ENCODE assay signal across 12 cellular contexts in genomic region chr20:11216451-11217314, GRCh38.
DNase-seq lines count a peak whose midpoint lies in the region; ATAC-seq and TF ChIP-seq lines count a peak whose summit lies in the region.
"Had no signal": no experiment of that assay in that cellular context is flagged by ENCODE, and none has a peak within 500 bp of the region (broad histone marks: within the 10 kb centered on the region; RNA-seq: fewer than 3 reads in every experiment).

No MANE protein-coding gene starts in this region.

- H3K27ac Mint-ChIP-seq in glutamatergic neuron (ENCODE audit: unreplicated experiment): no peak overlapping the region
- H3K27ac Mint-ChIP-seq: B cell; stimulated activated effector memory CD8-positive, alpha-beta T cell treated with anti-CD3 and anti-CD28 coated beads, Interleukin-12 subunit alpha, Interleukin-12 subunit beta, amount 100 ng/mL, for 72 hours had no signal

- H3K36me3 ChIP-seq in ACC112 (ENCODE audit: insufficient read depth, low read length): no peaks in the 10 kb centered on the region
- no peaks in the 10 kb centered on the region for H3K36me3 ChIP-seq in fibroblast of lung (ENCODE audit: control insufficient read depth, insufficient read depth, low read length)
- H3K36me3 ChIP-seq in mesodermal cell (ENCODE audit: control insufficient read depth, insufficient read depth, low read length): no peaks in the 10 kb centered on the region

- H3K4me3 Mint-ChIP-seq in glutamatergic neuron (ENCODE audit: unreplicated experiment): no peak overlapping the region
- H3K4me3 Mint-ChIP-seq: B cell; stimulated activated effector memory CD8-positive, alpha-beta T cell treated with anti-CD3 and anti-CD28 coated beads, Interleukin-12 subunit alpha, Interleukin-12 subunit beta, amount 100 ng/mL, for 72 hours had no signal

- peak overlapping the region; percentile 90 for H2AFZ ChIP-seq in ACC112 (ENCODE audit: low read length, unreplicated experiment)
- H2AFZ ChIP-seq in fibroblast of lung (ENCODE audit: low read length): no peak overlapping the region

- no peak for ATAC-seq in GM18907 (IDR thresholded peaks at IDR 0.05; ENCODE audit: unreplicated experiment)
- ATAC-seq: stimulated activated effector memory CD8-positive, alpha-beta T cell treated with anti-CD3 and anti-CD28 coated beads, Interleukin-12 subunit alpha, Interleukin-12 subunit beta, amount 100 ng/mL, for 72 hours had no signal

- H4K20me1 ChIP-seq in fibroblast of lung (ENCODE audit: control insufficient read depth, extremely low read depth, insufficient read depth, low read length): no peaks in the 10 kb centered on the region

- H3K27ac ChIP-seq in ACC112 (ENCODE audit: low read depth, low read length) (peak overlapping the region; percentile 60), fibroblast of lung (ENCODE audit: insufficient read depth, low read length) (no peak overlapping the region), mesodermal cell (ENCODE audit: low read depth, low read length, severe bottlenecking) (peak overlapping the region; percentile 55)

- 80 to 94% methylated on average over 2 of the region's 7 CpGs for WGBS in mesodermal cell (ENCODE audit: insufficient coverage in 2 of 2), 2 experiments

- H3K9me3 ChIP-seq in fibroblast of lung (ENCODE audit: control insufficient read depth, insufficient read depth, low read depth, low read length) (no peaks in the 10 kb centered on the region), mesodermal cell (ENCODE audit: control insufficient read depth, low read length) (no peaks in the 10 kb centered on the region)

- no peaks in the 10 kb centered on the region for H3K36me3 Mint-ChIP-seq in glutamatergic neuron (ENCODE audit: unreplicated experiment)
- H3K36me3 Mint-ChIP-seq: stimulated activated effector memory CD8-positive, alpha-beta T cell treated with anti-CD3 and anti-CD28 coated beads, Interleukin-12 subunit alpha, Interleukin-12 subunit beta, amount 100 ng/mL, for 72 hours had no signal

- H3K4me2 ChIP-seq in fibroblast of lung (ENCODE audit: extremely low read depth, insufficient read depth, low read length): no peak overlapping the region

- H3K79me2 ChIP-seq in ACC112 (ENCODE audit: control insufficient read depth, insufficient read depth, low read length, unreplicated experiment) (no peaks in the 10 kb centered on the region), fibroblast of lung (ENCODE audit: control insufficient read depth, insufficient read depth, low read length) (no peaks in the 10 kb centered on the region)

- H3K4me3 ChIP-seq in ACC112 (ENCODE audit: low read depth, low read length): no peak overlapping the region
- no peak overlapping the region for H3K4me3 ChIP-seq in fibroblast of lung (replicated peaks in 1 of 4; ENCODE audit: control extremely low read depth in 1 of 4, insufficient read depth in 1 of 4, low read depth in 3 of 4, low read length in 4 of 4)
- no peak overlapping the region for H3K4me3 ChIP-seq in mesodermal cell (ENCODE audit: extremely low read depth, insufficient read depth, low read length, poor library complexity, severe bottlenecking)

- H3K4me1 ChIP-seq in ACC112 (ENCODE audit: control insufficient read depth, insufficient read depth, low read length, unreplicated experiment) (peaks cover 17% of the 10 kb centered on the region), fibroblast of lung (ENCODE audit: control insufficient read depth, extremely low read depth, insufficient read depth, low read length) (peaks cover 4% of the 10 kb centered on the region), mesodermal cell (ENCODE audit: control insufficient read depth, insufficient read depth, low read length, poor library complexity, severe bottlenecking) (peaks cover 22% of the 10 kb centered on the region)

- no peak overlapping the region for H3K9ac ChIP-seq in fibroblast of lung (ENCODE audit: insufficient read depth, low read length)

- no peaks in the 10 kb centered on the region for H3K4me1 Mint-ChIP-seq in glutamatergic neuron (ENCODE audit: low read depth, unreplicated experiment)
- H3K4me1 Mint-ChIP-seq: stimulated activated effector memory CD8-positive, alpha-beta T cell treated with anti-CD3 and anti-CD28 coated beads, Interleukin-12 subunit alpha, Interleukin-12 subunit beta, amount 100 ng/mL, for 72 hours had no signal

- DNase-seq in M059J (ENCODE audit: low read depth) (peak; percentile 38), fibroblast of lung (ENCODE audit: low read depth in 2 of 2) (peak; percentile 27 to 78), glutamatergic neuron (no peak), posterior cingulate gyrus (no peak), NCI-H345 (lab: John Stamatoyannopoulos, UW) (no peak)
- DNase-seq: activated CD4-positive, CD25-positive, alpha-beta regulatory T cell; NCI-H446 had no signal

- intact Hi-C loops in posterior cingulate gyrus (cut with DNase I): no loop called here

- no peaks in the 10 kb centered on the region for H3K27me3 ChIP-seq in ACC112 (ENCODE audit: insufficient read depth, low read length)
- no peaks in the 10 kb centered on the region for H3K27me3 ChIP-seq in fibroblast of lung (ENCODE audit: control insufficient read depth, insufficient read depth, low read length)

- peaks cover 2% of the 10 kb centered on the region for H3K27me3 Mint-ChIP-seq in glutamatergic neuron (ENCODE audit: unreplicated experiment)
- H3K27me3 Mint-ChIP-seq: B cell had no signal

- H3K9me3 Mint-ChIP-seq in glutamatergic neuron (ENCODE audit: unreplicated experiment): no peaks in the 10 kb centered on the region

- no peak for TF ChIP-seq CTCF in fibroblast of lung (conservative IDR thresholded peaks at IDR 0.05 in 1 of 2, IDR thresholded peaks at IDR 0.05 in 1 of 2; ENCODE audit: low read depth in 1 of 2, low read length in 2 of 2)
- no peak for TF ChIP-seq CTCF in glutamatergic neuron (IDR thresholded peaks at IDR 0.05; ENCODE audit: partially characterized antibody, unreplicated experiment)

Comparison
In these comparisons a context has a peak if more than half of its experiments do, and no peak if none do; other contexts are left out.
1. DNase-seq: peak in M059J (single experiment) and fibroblast of lung (2 of 2); none in glutamatergic neuron (single experiment), posterior cingulate gyrus (0 of 10) and NCI-H345 (single experiment).